ENCODE assay signal across 19 cellular contexts in the genomic region with DNA sequence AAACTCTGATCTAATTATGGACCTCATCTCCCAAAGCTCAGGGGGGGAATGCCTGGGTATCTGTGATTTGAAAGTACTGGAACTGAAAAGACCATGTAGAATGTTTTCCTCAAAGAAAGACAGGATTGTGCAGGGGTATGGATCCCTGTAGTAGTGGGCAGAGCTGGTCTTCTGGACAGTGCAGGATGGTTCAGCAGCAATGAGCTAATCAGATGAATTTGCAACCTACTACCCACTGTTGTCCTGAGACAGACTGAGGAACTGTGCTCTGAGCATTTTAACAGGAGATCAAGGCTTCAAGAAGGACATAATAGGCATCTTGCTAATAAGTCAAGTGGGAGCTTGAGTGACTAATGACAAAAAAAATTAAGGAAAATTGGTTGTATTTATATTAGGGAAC.
A peak's percentile ranks its signal among the peaks of the same experiment; 100 is the strongest.
DNase-seq lines count a peak whose midpoint lies in the region; ATAC-seq and TF ChIP-seq lines count a peak whose summit lies in the region.
"Had no signal": no experiment of that assay in that cellular context is flagged by ENCODE, and none has a peak within 500 bp of the region (broad histone marks: within the 10 kb centered on the region; RNA-seq: fewer than 3 reads in every experiment).

No MANE protein-coding gene starts in this region.

- H3K36me3 ChIP-seq in PC-3 (ENCODE audit: low read depth, low read length): no peaks in the 10 kb centered on the region
- H3K36me3 ChIP-seq in mammary epithelial cell (ENCODE audit: insufficient read depth, low read length): no peaks in the 10 kb centered on the region
- H3K36me3 ChIP-seq in tibial nerve: no peaks in the 10 kb centered on the region
- H3K36me3 ChIP-seq: vagina had no signal

- H3K4me2 ChIP-seq in PC-3 (ENCODE audit: low read length) (no peak overlapping the region), mammary epithelial cell (ENCODE audit: insufficient read depth, low read depth, low read length) (peak overlapping the region; percentile 12)

- peaks cover 13% of the 10 kb centered on the region for H3K36me3 Mint-ChIP-seq in activated T-cell treated with anti-CD3 and anti-CD28 coated beads, Interleukin-2, amount 50 U/mL, for 4 hours (ENCODE audit: insufficient read depth)
- peaks cover 21% of the 10 kb centered on the region for H3K36me3 Mint-ChIP-seq in natural killer cell treated with Interleukin-12 subunit alpha and Interleukin-12 subunit beta and Interleukin-15 and Interleukin-18, amount 100 ng/mL, for 72 hours

- intact Hi-C loops in PC-3 (cut with micrococcal nuclease): loop anchor here (5.0 kb wide), 1 partner anchor 35 kb away; no protein-coding TSS in a partner anchor
- intact Hi-C loops in mammary epithelial cell (cut with micrococcal nuclease): loop anchor here (5.0 kb wide), 1 partner anchor 40 kb away; no protein-coding TSS in a partner anchor

- POLR2A ChIA-PET in PC-3 (lab: Charles Lee; ENCODE audit: unreplicated experiment): no interaction called here

- H3K4me1 ChIP-seq in PC-3 (ENCODE audit: insufficient read depth, low read length) (peaks cover 13% of the 10 kb centered on the region), mammary epithelial cell (ENCODE audit: insufficient read depth, low read length) (peaks cover 16% of the 10 kb centered on the region), tibial nerve (no peaks in the 10 kb centered on the region)
- H3K4me1 ChIP-seq: vagina had no signal

- BruUV-seq in PC-3 (replicated peaks; lab: Mats Ljungman, UMichigan) (no TSS peak), mammary epithelial cell (replicated peaks; lab: Mats Ljungman, UMichigan) (no TSS peak)

- no peak for DNase-seq in activated T-cell treated with anti-CD3 and anti-CD28 coated beads, Interleukin-2, amount 50 U/mL, for 4 hours
- no peak for DNase-seq in activated T-cell treated with anti-CD3 and anti-CD28 coated beads, Interleukin-2, amount 50 U/mL, for 48 hours
- DNase-seq in PC-3 (no peak), mammary epithelial cell (no peak), NCI-H510A (lab: John Stamatoyannopoulos, UW) (no peak), substantia nigra (lab: John Stamatoyannopoulos, UW) (no peak), tibial nerve (ENCODE audit: low spot score in 2 of 2) (no peak)
- no peak for DNase-seq in natural killer cell treated with Interleukin-12 subunit alpha and Interleukin-12 subunit beta and Interleukin-15 and Interleukin-18, amount 100 ng/mL, for 72 hours (ENCODE audit: low spot score)
- DNase-seq: activated CD8-positive, alpha-beta memory T cell treated with anti-CD3 and anti-CD28 coated beads, Interleukin-2, amount 50 U/mL, for 48 hours; C1 segment of cervical spinal cord; DMS 273 treated with DMSO at 0.1 percent for 48 hours; NCI-H1105 treated with DMSO at 0.1 percent for 48 hours; NCI-H524; nucleus accumbens; spleen; stimulated activated CD4-positive, alpha-beta T cell treated with anti-CD3 and anti-CD28 coated beads, Interleukin-4, amount 100 ng/mL, for 4 hours had no signal

- H3K27ac Mint-ChIP-seq in natural killer cell treated with Interleukin-12 subunit alpha and Interleukin-12 subunit beta and Interleukin-15 and Interleukin-18, amount 100 ng/mL, for 72 hours: peak overlapping the region; percentile 13 to 76

- H3K27me3 Mint-ChIP-seq in activated T-cell treated with anti-CD3 and anti-CD28 coated beads, Interleukin-2, amount 50 U/mL, for 4 hours (ENCODE audit: low read depth): no peaks in the 10 kb centered on the region
- H3K27me3 Mint-ChIP-seq in natural killer cell treated with Interleukin-12 subunit alpha and Interleukin-12 subunit beta and Interleukin-15 and Interleukin-18, amount 100 ng/mL, for 72 hours: no peaks in the 10 kb centered on the region

- H2AFZ ChIP-seq in PC-3 (ENCODE audit: low read length) (peak overlapping the region; percentile 31), mammary epithelial cell (ENCODE audit: low read depth, low read length) (peak overlapping the region; percentile 77)

- H3K9me3 Mint-ChIP-seq in activated T-cell treated with anti-CD3 and anti-CD28 coated beads, Interleukin-2, amount 50 U/mL, for 4 hours: no peaks in the 10 kb centered on the region
- no peaks in the 10 kb centered on the region for H3K9me3 Mint-ChIP-seq in natural killer cell treated with Interleukin-12 subunit alpha and Interleukin-12 subunit beta and Interleukin-15 and Interleukin-18, amount 100 ng/mL, for 72 hours

- H3K4me3 Mint-ChIP-seq in activated T-cell treated with anti-CD3 and anti-CD28 coated beads, Interleukin-2, amount 50 U/mL, for 4 hours: peak overlapping the region; percentile 33
- no peak overlapping the region for H3K4me3 Mint-ChIP-seq in natural killer cell treated with Interleukin-12 subunit alpha and Interleukin-12 subunit beta and Interleukin-15 and Interleukin-18, amount 100 ng/mL, for 72 hours

- peaks cover 85% of the 10 kb centered on the region for H3K4me1 Mint-ChIP-seq in activated T-cell treated with anti-CD3 and anti-CD28 coated beads, Interleukin-2, amount 50 U/mL, for 4 hours (ENCODE audit: low read depth)
- H3K4me1 Mint-ChIP-seq in natural killer cell treated with Interleukin-12 subunit alpha and Interleukin-12 subunit beta and Interleukin-15 and Interleukin-18, amount 100 ng/mL, for 72 hours (ENCODE audit: low read depth in 2 of 2): peaks cover 47 to 52% of the 10 kb centered on the region in 2 donors

- in situ Hi-C loops in mammary epithelial cell (cut with MboI; ENCODE audit: low sequenced_read_pairs in 2 of 2): no loop called here

- dilution Hi-C loops in mammary epithelial cell (cut with HindIII; ENCODE audit: low sequenced_read_pairs): no loop called here

- H4K20me1 ChIP-seq in PC-3 (ENCODE audit: low read length) (no peaks in the 10 kb centered on the region), mammary epithelial cell (ENCODE audit: insufficient read depth, low read length) (no peaks in the 10 kb centered on the region)

- H3K27me3 ChIP-seq in PC-3 (ENCODE audit: low read length) (no peaks in the 10 kb centered on the region), mammary epithelial cell (ENCODE audit: insufficient read depth, low read length) (no peaks in the 10 kb centered on the region), tibial nerve (no peaks in the 10 kb centered on the region)
- H3K27me3 ChIP-seq: spleen, vagina had no signal

- no peak for ATAC-seq in activated T-cell treated with anti-CD3 and anti-CD28 coated beads, Interleukin-2, amount 50 U/mL, for 4 hours
- ATAC-seq in PC-3: no peak
- no peak for ATAC-seq in natural killer cell treated with Interleukin-12 subunit alpha and Interleukin-12 subunit beta and Interleukin-15 and Interleukin-18, amount 100 ng/mL, for 72 hours
- ATAC-seq: activated CD4-positive, CD25-positive, alpha-beta regulatory T cell treated with anti-CD3 and anti-CD28 coated beads, Interleukin-2, amount 50 U/mL, for 24 hours; HepG2 had no signal

- no peak for TF ChIP-seq EP300 in tibial nerve (IDR thresholded peaks at IDR 0.05)

- no peaks in the 10 kb centered on the region for H3K9me3 ChIP-seq in PC-3 (ENCODE audit: low read length)
- H3K9me3 ChIP-seq in mammary epithelial cell (replicated peaks; ENCODE audit: insufficient read depth, low read length): no peaks in the 10 kb centered on the region
- no peaks in the 10 kb centered on the region for H3K9me3 ChIP-seq in tibial nerve
- H3K9me3 ChIP-seq: spleen, vagina had no signal

- TF ChIP-seq POLR2A in tibial nerve (IDR thresholded peaks at IDR 0.05): no peak

- CTCF ChIA-PET in PC-3 (lab: Charles Lee) (no interaction called here), mammary epithelial cell (lab: Charles Lee; ENCODE audit: low non-redundant PET) (no interaction called here)

- TF ChIP-seq CTCF in PC-3 (conservative IDR thresholded peaks at IDR 0.05; ENCODE audit: low read depth, low read length) (no peak), mammary epithelial cell (conservative IDR thresholded peaks at IDR 0.05 in 1 of 2, IDR thresholded peaks at IDR 0.05 in 1 of 2; ENCODE audit: extremely low read depth in 1 of 2, insufficient read depth in 1 of 2, low read depth in 1 of 2, low read length in 2 of 2) (no peak), tibial nerve (IDR thresholded peaks at IDR 0.05) (no peak)

- no peaks in the 10 kb centered on the region; the same call in 1 of the 2 replicates for H3K9me2 ChIP-seq in PC-3 (replicated peaks; ENCODE audit: low read length)

- H3K27ac ChIP-seq in PC-3 (ENCODE audit: low read length): no peak overlapping the region
- no peak overlapping the region for H3K27ac ChIP-seq in mammary epithelial cell (ENCODE audit: insufficient read depth, low read depth, low read length)
- no peak overlapping the region for H3K27ac ChIP-seq in substantia nigra (ENCODE audit: low read depth, low read length, poor library complexity, severe bottlenecking)
- no peak overlapping the region for H3K27ac ChIP-seq in tibial nerve
- H3K27ac ChIP-seq: vagina had no signal

- H3K9ac ChIP-seq in PC-3 (ENCODE audit: low read length) (no peak overlapping the region), mammary epithelial cell (ENCODE audit: insufficient read depth, low read length) (no peak overlapping the region)

- H3K79me2 ChIP-seq in PC-3 (ENCODE audit: low read length) (no peaks in the 10 kb centered on the region), mammary epithelial cell (ENCODE audit: insufficient read depth, low read length) (no peaks in the 10 kb centered on the region)

- H3F3A ChIP-seq in PC-3 (ENCODE audit: low read length, unreplicated experiment): no peaks in the 10 kb centered on the region

- H3K4me3 ChIP-seq in PC-3 (ENCODE audit: low read length): no peak overlapping the region
- no peak overlapping the region for H3K4me3 ChIP-seq in mammary epithelial cell (replicated peaks in 1 of 3; ENCODE audit: insufficient read depth in 1 of 3, low read depth in 2 of 3, low read length in 3 of 3)
- H3K4me3 ChIP-seq in tibial nerve: no peak overlapping the region
- H3K4me3 ChIP-seq: spleen, vagina had no signal
